2 cellular contexts compared by ENCODE assay signal in the genomic region with DNA sequence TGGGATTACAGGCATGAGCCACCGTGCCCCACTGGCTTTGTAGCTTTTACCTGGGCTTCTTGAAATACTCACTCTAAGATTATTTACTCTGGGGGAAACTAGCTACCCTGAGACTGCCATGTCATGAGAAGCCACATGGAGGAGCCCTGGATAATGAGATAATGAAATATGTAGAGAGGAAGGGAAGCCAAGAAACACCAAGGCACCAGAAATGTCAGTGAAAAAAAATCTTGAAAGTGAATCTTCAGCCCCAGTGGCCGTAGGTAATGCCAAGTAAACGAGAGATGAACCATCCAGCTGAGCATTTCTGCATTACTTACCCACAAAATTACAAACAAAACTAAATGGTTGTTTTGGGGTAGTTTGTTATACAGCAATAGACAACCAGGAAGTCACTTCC.
TF ChIP-seq lines count a peak whose summit lies in the region.

No MANE protein-coding gene starts in this region.

TF ChIP-seq in HCT116, 20 proteins besides CTCF, POLR2A, EP300 and RAD21:
- TF ChIP-seq FOSL1 (IDR thresholded peaks at IDR 0.05; ENCODE audit: low read depth): no peak
- TF ChIP-seq ZFX (IDR thresholded peaks at IDR 0.05): no peak
- TF ChIP-seq, protein P1, sequence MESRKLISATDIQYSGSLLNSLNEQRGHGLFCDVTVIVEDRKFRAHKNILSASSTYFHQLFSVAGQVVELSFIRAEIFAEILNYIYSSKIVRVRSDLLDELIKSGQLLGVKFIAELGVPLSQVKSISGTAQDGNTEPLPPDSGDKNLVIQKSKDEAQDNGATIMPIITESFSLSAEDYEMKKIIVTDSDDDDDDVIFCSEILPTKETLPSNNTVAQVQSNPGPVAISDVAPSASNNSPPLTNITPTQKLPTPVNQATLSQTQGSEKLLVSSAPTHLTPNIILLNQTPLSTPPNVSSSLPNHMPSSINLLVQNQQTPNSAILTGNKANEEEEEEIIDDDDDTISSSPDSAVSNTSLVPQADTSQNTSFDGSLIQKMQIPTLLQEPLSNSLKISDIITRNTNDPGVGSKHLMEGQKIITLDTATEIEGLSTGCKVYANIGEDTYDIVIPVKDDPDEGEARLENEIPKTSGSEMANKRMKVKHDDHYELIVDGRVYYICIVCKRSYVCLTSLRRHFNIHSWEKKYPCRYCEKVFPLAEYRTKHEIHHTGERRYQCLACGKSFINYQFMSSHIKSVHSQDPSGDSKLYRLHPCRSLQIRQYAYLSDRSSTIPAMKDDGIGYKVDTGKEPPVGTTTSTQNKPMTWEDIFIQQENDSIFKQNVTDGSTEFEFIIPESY (IDR thresholded peaks at IDR 0.05; ENCODE audit: extremely low read depth, insufficient replicate concordance, low read length): no peak
- TF ChIP-seq, protein P2, sequence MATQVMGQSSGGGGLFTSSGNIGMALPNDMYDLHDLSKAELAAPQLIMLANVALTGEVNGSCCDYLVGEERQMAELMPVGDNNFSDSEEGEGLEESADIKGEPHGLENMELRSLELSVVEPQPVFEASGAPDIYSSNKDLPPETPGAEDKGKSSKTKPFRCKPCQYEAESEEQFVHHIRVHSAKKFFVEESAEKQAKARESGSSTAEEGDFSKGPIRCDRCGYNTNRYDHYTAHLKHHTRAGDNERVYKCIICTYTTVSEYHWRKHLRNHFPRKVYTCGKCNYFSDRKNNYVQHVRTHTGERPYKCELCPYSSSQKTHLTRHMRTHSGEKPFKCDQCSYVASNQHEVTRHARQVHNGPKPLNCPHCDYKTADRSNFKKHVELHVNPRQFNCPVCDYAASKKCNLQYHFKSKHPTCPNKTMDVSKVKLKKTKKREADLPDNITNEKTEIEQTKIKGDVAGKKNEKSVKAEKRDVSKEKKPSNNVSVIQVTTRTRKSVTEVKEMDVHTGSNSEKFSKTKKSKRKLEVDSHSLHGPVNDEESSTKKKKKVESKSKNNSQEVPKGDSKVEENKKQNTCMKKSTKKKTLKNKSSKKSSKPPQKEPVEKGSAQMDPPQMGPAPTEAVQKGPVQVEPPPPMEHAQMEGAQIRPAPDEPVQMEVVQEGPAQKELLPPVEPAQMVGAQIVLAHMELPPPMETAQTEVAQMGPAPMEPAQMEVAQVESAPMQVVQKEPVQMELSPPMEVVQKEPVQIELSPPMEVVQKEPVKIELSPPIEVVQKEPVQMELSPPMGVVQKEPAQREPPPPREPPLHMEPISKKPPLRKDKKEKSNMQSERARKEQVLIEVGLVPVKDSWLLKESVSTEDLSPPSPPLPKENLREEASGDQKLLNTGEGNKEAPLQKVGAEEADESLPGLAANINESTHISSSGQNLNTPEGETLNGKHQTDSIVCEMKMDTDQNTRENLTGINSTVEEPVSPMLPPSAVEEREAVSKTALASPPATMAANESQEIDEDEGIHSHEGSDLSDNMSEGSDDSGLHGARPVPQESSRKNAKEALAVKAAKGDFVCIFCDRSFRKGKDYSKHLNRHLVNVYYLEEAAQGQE (IDR thresholded peaks at IDR 0.05; ENCODE audit: low read depth): no peak
- no peak for TF ChIP-seq EZH2phosphoT487 (IDR thresholded peaks at IDR 0.05; ENCODE audit: borderline replicate concordance)
- TF ChIP-seq, protein P3, sequence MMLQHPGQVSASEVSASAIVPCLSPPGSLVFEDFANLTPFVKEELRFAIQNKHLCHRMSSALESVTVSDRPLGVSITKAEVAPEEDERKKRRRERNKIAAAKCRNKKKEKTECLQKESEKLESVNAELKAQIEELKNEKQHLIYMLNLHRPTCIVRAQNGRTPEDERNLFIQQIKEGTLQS (IDR thresholded peaks at IDR 0.05): no peak
- no peak for TF ChIP-seq CBX3 (IDR thresholded peaks at IDR 0.05; ENCODE audit: low read depth)
- TF ChIP-seq, protein P4, sequence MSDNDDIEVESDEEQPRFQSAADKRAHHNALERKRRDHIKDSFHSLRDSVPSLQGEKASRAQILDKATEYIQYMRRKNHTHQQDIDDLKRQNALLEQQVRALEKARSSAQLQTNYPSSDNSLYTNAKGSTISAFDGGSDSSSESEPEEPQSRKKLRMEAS (IDR thresholded peaks at IDR 0.05): no peak
- TF ChIP-seq TCF7L2 (IDR thresholded peaks at IDR 0.05; ENCODE audit: borderline replicate concordance, extremely low read depth, insufficient read depth, insufficient read length): no peak
- no peak for TF ChIP-seq SIN3A (IDR thresholded peaks at IDR 0.05; ENCODE audit: low read depth)
- no peak for TF ChIP-seq ELF1 (IDR thresholded peaks at IDR 0.05; ENCODE audit: borderline replicate concordance, low read depth)
- TF ChIP-seq SP1 (IDR thresholded peaks at IDR 0.05; ENCODE audit: low read depth): no peak

TF ChIP-seq in endothelial cell of umbilical vein, 7 proteins besides CTCF, POLR2A, EP300 and RAD21 (continued from another document):
- TF ChIP-seq GATA2 (IDR thresholded peaks at IDR 0.05; ENCODE audit: insufficient read depth, insufficient read length, low read depth, low read length): no peak
- TF ChIP-seq MYC (IDR thresholded peaks at IDR 0.05; ENCODE audit: low read depth, low read length): no peak
- no peak for TF ChIP-seq FOS (IDR thresholded peaks at IDR 0.05; ENCODE audit: borderline replicate concordance, insufficient read depth, low read length)
- TF ChIP-seq, protein P4 (IDR thresholded peaks at IDR 0.05; ENCODE audit: insufficient read depth, insufficient read length): no peak
- TF ChIP-seq JUN (IDR thresholded peaks at IDR 0.05; ENCODE audit: borderline replicate concordance, insufficient read depth, insufficient read length, low read depth): no peak
- no peak for TF ChIP-seq POLR2AphosphoS5 (IDR thresholded peaks at IDR 0.05; ENCODE audit: insufficient read depth, low read depth, low read length)
